Comparison of ENCODE assay signal across 30 cellular contexts in the genomic region with DNA sequence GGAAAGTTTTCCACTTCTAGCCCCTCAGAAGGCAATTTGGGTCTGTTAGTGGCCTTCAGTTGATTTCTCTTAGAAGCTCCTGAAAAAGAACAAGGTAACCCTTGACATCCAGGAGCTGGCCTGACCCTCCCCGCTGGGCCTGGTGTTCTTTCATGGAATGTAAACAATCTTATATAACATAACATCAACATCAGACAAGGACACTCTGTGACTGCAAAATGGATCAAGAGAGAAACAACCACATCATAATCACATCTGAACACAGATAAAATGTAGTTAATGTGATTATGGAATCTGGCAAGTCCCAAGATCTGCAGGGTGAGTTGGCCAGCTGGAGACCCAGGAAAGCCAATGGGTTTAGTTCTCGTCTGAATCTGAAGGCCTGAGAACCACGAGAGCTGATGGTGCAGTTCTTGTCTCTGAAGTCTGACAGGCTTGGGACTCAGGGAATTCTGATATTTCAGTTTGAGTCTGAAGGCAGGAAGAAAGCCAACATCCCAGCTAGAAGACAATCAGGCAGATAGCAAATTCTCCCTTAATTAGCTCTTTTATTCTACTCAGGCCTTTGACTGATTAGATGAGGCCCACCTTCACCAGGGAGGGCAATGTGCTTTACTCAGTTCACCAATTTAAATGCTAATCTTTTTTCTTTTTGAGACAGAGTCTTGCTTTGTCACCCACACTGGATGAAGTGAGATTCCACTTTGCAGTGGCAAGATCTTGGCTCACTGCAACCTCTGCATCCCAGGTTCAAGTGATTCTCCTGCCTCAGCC.
"Had no signal": no experiment of that assay in that cellular context is flagged by ENCODE, and none has a peak within 500 bp of the region (broad histone marks: within the 10 kb centered on the region; RNA-seq: fewer than 3 reads in every experiment).

No MANE protein-coding gene starts in this region.

- H3K4me1 Mint-ChIP-seq: activated naive CD4-positive, alpha-beta T cell treated with anti-CD3 and anti-CD28 coated beads, Interleukin-2, amount 10 ng/mL, durations not matched to agents 7 days and 5 days had no signal

- H3K4me3 Mint-ChIP-seq: activated CD4-positive, alpha-beta memory T cell treated with anti-CD3 and anti-CD28 coated beads for 36 hours; activated naive CD4-positive, alpha-beta T cell treated with anti-CD3 and anti-CD28 coated beads, Interleukin-2, amount 10 ng/mL, durations not matched to agents 7 days and 5 days; activated T-helper 1 cell treated with anti-CD3 and anti-CD28 coated beads, Interleukin-12 subunit alpha, Interleukin-12 subunit beta, Interleukin-2, Interleukin-4 antibody, amounts not matched to agents 30 ng/mL and 10 ng/mL and 1 ng/mL, durations not matched to agents 14 hours and 24 hours and 36 hours; natural killer cell treated with Interleukin-12 subunit alpha and Interleukin-12 subunit beta and Interleukin-15 and Interleukin-18, amount 100 ng/mL, for 72 hours; stimulated activated memory B cell treated with anti-CD40 and anti-IgM and Interleukin-4, amounts not matched to agents 10 μg/mL and 1 μg/mL and 100 μg/mL, for 72 hours; stimulated activated naive CD8-positive, alpha-beta T cell treated with anti-CD3 and anti-CD28 coated beads, Interleukin-15, amount 100 ng/mL, for 72 hours; T-helper 1 cell treated with Interleukin-12 subunit alpha and Interleukin-12 subunit beta and Interleukin-4 antibody, amounts not matched to agents 30 μg/mL and 1 μg/mL, for 36 hours had no signal

- DNase-seq: activated CD4-positive, alpha-beta T cell treated with anti-CD3 and anti-CD28 coated beads for 48 hours; activated CD8-positive, alpha-beta memory T cell treated with anti-CD3 and anti-CD28 coated beads, Interleukin-2, amount 50 U/mL, for 4 hours; activated effector memory CD4-positive, alpha-beta T cell treated with anti-CD3 and anti-CD28 coated beads, Interleukin-2, amount 50 U/mL, for 16 hours; activated naive CD4-positive, alpha-beta T cell treated with anti-CD3 and anti-CD28 coated beads, Interleukin-2, amount 10 ng/mL, durations not matched to agents 7 days and 5 days; activated T-cell treated with anti-CD3 and anti-CD28 coated beads, Interleukin-2, amount 50 U/mL, for 1 hour; amygdala; caudate nucleus; foreskin fibroblast; head of caudate nucleus; hippocampal formation; mucosa of descending colon; posterior cingulate gyrus; stimulated activated CD4-positive, alpha-beta T cell treated with anti-CD3 and anti-CD28 coated beads, Interleukin-1b, Interleukin-23, amount 100 ng/mL, for 48 hours; stimulated activated CD4-positive, alpha-beta T cell treated with anti-CD3 and anti-CD28 coated beads, Interleukin-4, amount 100 ng/mL, for 4 hours; stimulated activated CD8-positive, alpha-beta memory T cell treated with anti-CD3 and anti-CD28 coated beads, Interleukin-4, amount 100 ng/mL, for 48 hours; stimulated activated naive CD8-positive, alpha-beta T cell treated with anti-CD3 and anti-CD28 coated beads, Interleukin-15, amount 100 ng/mL, for 72 hours; substantia nigra; T1000; upper lobe of right lung; WERI-Rb-1 had no signal

- H3K27me3 ChIP-seq: upper lobe of right lung had no signal

- H3K36me3 Mint-ChIP-seq: activated CD4-positive, alpha-beta memory T cell treated with anti-CD3 and anti-CD28 coated beads for 36 hours; activated naive CD4-positive, alpha-beta T cell treated with anti-CD3 and anti-CD28 coated beads, Interleukin-2, amount 10 ng/mL, durations not matched to agents 7 days and 5 days; natural killer cell treated with Interleukin-12 subunit alpha and Interleukin-12 subunit beta and Interleukin-15 and Interleukin-18, amount 100 ng/mL, for 72 hours; stimulated activated memory B cell treated with anti-CD40 and anti-IgM and Interleukin-4, amounts not matched to agents 10 μg/mL and 1 μg/mL and 100 μg/mL, for 72 hours had no signal

- H3K4me1 ChIP-seq: upper lobe of right lung had no signal

- ATAC-seq: activated CD4-positive, CD25-positive, alpha-beta regulatory T cell treated with anti-CD3 and anti-CD28 coated beads, Interleukin-2, amount 50 U/mL, for 24 hours; natural killer cell treated with Interleukin-12 subunit alpha and Interleukin-12 subunit beta and Interleukin-15 and Interleukin-18, amount 100 ng/mL, for 72 hours; sciatic nerve; stimulated activated memory B cell treated with anti-CD40 and anti-IgM and Interleukin-4, amounts not matched to agents 10 μg/mL and 1 μg/mL and 100 μg/mL, for 72 hours; stimulated activated naive CD8-positive, alpha-beta T cell treated with anti-CD3 and anti-CD28 coated beads, Interleukin-15, amount 100 ng/mL, for 72 hours; upper lobe of right lung had no signal

- H3K27ac Mint-ChIP-seq: activated CD4-positive, alpha-beta memory T cell treated with anti-CD3 and anti-CD28 coated beads for 36 hours; activated naive CD4-positive, alpha-beta T cell treated with anti-CD3 and anti-CD28 coated beads, Interleukin-2, amount 10 ng/mL, durations not matched to agents 7 days and 5 days; activated T-helper 1 cell treated with anti-CD3 and anti-CD28 coated beads, Interleukin-12 subunit alpha, Interleukin-12 subunit beta, Interleukin-2, Interleukin-4 antibody, amounts not matched to agents 30 ng/mL and 10 ng/mL and 1 ng/mL, durations not matched to agents 14 hours and 24 hours and 36 hours; natural killer cell treated with Interleukin-12 subunit alpha and Interleukin-12 subunit beta and Interleukin-15 and Interleukin-18, amount 100 ng/mL, for 72 hours; stimulated activated memory B cell treated with anti-CD40 and anti-IgM and Interleukin-4, amounts not matched to agents 10 μg/mL and 1 μg/mL and 100 μg/mL, for 72 hours; stimulated activated naive CD8-positive, alpha-beta T cell treated with anti-CD3 and anti-CD28 coated beads, Interleukin-15, amount 100 ng/mL, for 72 hours; T-helper 1 cell treated with Interleukin-12 subunit alpha and Interleukin-12 subunit beta and Interleukin-4 antibody, amounts not matched to agents 30 μg/mL and 1 μg/mL, for 36 hours had no signal

- H3K27ac ChIP-seq: skin epidermis, upper lobe of right lung, WERI-Rb-1 had no signal

- FAIRE-seq: endothelial cell of umbilical vein had no signal

- H3K9me3 ChIP-seq: mucosa of descending colon, upper lobe of right lung had no signal

- H3K4me3 ChIP-seq: lung, mucosa of descending colon, skin epidermis, upper lobe of right lung had no signal

- H3K9me3 Mint-ChIP-seq: activated CD4-positive, alpha-beta memory T cell treated with anti-CD3 and anti-CD28 coated beads for 36 hours; activated naive CD4-positive, alpha-beta T cell treated with anti-CD3 and anti-CD28 coated beads, Interleukin-2, amount 10 ng/mL, durations not matched to agents 7 days and 5 days; activated T-helper 1 cell treated with anti-CD3 and anti-CD28 coated beads, Interleukin-12 subunit alpha, Interleukin-12 subunit beta, Interleukin-2, Interleukin-4 antibody, amounts not matched to agents 30 ng/mL and 10 ng/mL and 1 ng/mL, durations not matched to agents 14 hours and 24 hours and 36 hours; natural killer cell treated with Interleukin-12 subunit alpha and Interleukin-12 subunit beta and Interleukin-15 and Interleukin-18, amount 100 ng/mL, for 72 hours; stimulated activated memory B cell treated with anti-CD40 and anti-IgM and Interleukin-4, amounts not matched to agents 10 μg/mL and 1 μg/mL and 100 μg/mL, for 72 hours; stimulated activated naive CD8-positive, alpha-beta T cell treated with anti-CD3 and anti-CD28 coated beads, Interleukin-15, amount 100 ng/mL, for 72 hours; T-helper 1 cell treated with Interleukin-12 subunit alpha and Interleukin-12 subunit beta and Interleukin-4 antibody, amounts not matched to agents 30 μg/mL and 1 μg/mL, for 36 hours had no signal

- H3K36me3 ChIP-seq: upper lobe of right lung, WERI-Rb-1 had no signal

- H3K27me3 Mint-ChIP-seq: activated naive CD4-positive, alpha-beta T cell treated with anti-CD3 and anti-CD28 coated beads, Interleukin-2, amount 10 ng/mL, durations not matched to agents 7 days and 5 days; stimulated activated memory B cell treated with anti-CD40 and anti-IgM and Interleukin-4, amounts not matched to agents 10 μg/mL and 1 μg/mL and 100 μg/mL, for 72 hours had no signal
